In the genomic region with DNA sequence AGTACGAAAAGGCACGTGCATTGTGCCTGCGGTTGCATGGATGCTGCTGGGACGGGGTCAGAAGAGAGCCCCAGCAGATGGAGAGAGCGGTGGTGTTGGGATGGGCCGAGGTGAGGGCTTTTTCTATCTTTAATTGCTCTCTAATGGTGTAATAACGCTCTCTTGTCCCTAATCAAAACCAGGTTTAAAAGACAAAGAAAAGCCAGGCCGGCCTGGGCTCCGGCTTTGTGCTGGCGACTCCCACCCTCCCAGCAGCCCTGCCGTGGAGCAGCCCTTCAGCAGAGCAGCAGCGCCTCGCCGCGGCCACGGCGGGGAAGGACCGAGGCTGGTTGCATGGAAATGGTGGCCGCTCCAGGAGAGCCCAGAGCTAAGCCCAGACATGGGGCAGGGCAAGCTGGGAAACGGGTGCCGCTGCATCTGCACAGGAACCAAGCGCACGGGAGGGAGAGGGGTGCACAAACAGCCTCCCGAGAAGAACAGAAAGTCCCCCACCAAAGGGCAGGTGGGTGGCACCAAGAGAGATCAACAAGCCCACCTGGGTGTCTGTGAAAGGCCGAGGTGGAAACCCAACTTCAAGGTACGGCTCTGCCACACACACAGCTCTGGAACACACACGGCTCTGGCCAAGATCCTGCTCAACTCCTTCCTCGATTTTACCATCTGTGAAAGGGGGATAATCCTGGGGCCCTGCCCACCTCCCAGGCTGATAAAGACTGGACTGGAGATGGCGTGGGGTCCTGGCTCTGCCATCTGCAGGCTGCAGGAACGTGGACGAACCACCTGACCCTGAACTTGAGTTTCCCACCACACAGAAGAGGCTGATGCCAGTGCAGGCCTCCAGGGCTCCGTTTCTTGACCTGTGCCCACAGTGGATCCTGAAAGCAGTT, we compare ENCODE assay signal across 8 cellular contexts. TPM values are rescaled to one million over a fixed set of nuclear protein-coding genes. Genes with fewer than 3 reads are reported as not detected.
DNase-seq lines count a peak whose midpoint lies in the region; ATAC-seq and TF ChIP-seq lines count a peak whose summit lies in the region.

No MANE protein-coding gene starts in this region.

- H3K27ac Mint-ChIP-seq in progenitor cell of endocrine pancreas: peak overlapping the region; percentile 78

- no peak overlapping the region for H3K4me3 ChIP-seq in HUES6 (ENCODE audit: low read depth, low read length)

- intact Hi-C loops in left ventricle myocardium superior (cut with micrococcal nuclease): loop anchor here (2.0 kb wide), 1 partner anchor 193 kb away; no protein-coding TSS in a partner anchor

- H3K27ac ChIP-seq in HUES6 (ENCODE audit: low read depth, low read length) (peak overlapping the region; percentile 16; the same call in 1 of the 2 replicates), angular gyrus (ENCODE audit: low read depth, low read length) (peak overlapping the region; percentile 42)

- H3K36me3 ChIP-seq in HUES6 (ENCODE audit: control insufficient read depth, insufficient read depth, low read length): peaks cover 15% of the 10 kb centered on the region

- DNase-seq in DMS 273 treated with DMSO at 0.1 percent for 48 hours (lab: John Stamatoyannopoulos, UW) (peak; percentile 42), RPMI7951 (ENCODE audit: low read depth) (peak; percentile 59), left ventricle myocardium superior (peak; percentile 92), progenitor cell of endocrine pancreas (ENCODE audit: low spot score, unreplicated experiment) (peak; percentile 90), activated gamma-delta T cell treated with Interleukin-2 at 50 U/mL for 16 hours (no peak)

- H3K36me3 Mint-ChIP-seq in progenitor cell of endocrine pancreas (ENCODE audit: insufficient read depth): peaks cover 4% of the 10 kb centered on the region

- ATAC-seq in GM21381 (IDR thresholded peaks at IDR 0.05; ENCODE audit: unreplicated experiment): peak; percentile 87
- peak; percentile 86 for ATAC-seq in left ventricle myocardium superior

- peaks cover 19% of the 10 kb centered on the region for H3K4me1 ChIP-seq in HUES6 (ENCODE audit: control insufficient read depth, insufficient read depth, low read length)

- H3K27me3 ChIP-seq in HUES6 (ENCODE audit: control insufficient read depth, insufficient read depth, low read length): no peaks in the 10 kb centered on the region

- no peaks in the 10 kb centered on the region for H3K9me3 Mint-ChIP-seq in progenitor cell of endocrine pancreas (ENCODE audit: low read depth)

- no peaks in the 10 kb centered on the region for H3K27me3 Mint-ChIP-seq in progenitor cell of endocrine pancreas

- H3K9me3 ChIP-seq in HUES6 (ENCODE audit: control insufficient read depth, insufficient read depth, low read depth, low read length): no peaks in the 10 kb centered on the region

- peak; percentile 93 for TF ChIP-seq CTCF in progenitor cell of endocrine pancreas (IDR thresholded peaks at IDR 0.05; ENCODE audit: unreplicated experiment)

- H3K4me3 Mint-ChIP-seq in progenitor cell of endocrine pancreas (ENCODE audit: low read depth): no peak overlapping the region

- peaks cover 18% of the 10 kb centered on the region for H3K4me1 Mint-ChIP-seq in progenitor cell of endocrine pancreas (ENCODE audit: low read depth)

- H3K9ac ChIP-seq in HUES6 (ENCODE audit: low read length): peak overlapping the region; percentile 36

RNA-seq across cellular contexts. Expression of gene HS1BP3, which starts 15.0 kb away (rescaled TPM):
- total RNA-seq in RPMI7951 (2014; rRNA removed; shearing (Covaris generic)): 13.9 and 15.9 TPM in 2 replicates
- total RNA-seq in left ventricle myocardium superior: 20.2 TPM
- total RNA-seq in progenitor cell of endocrine pancreas: 15.9 and 16.5 TPM in 2 replicates

RNA-seq across cellular contexts. Expression of gene GDF7, which starts 31.0 kb away (rescaled TPM):
- total RNA-seq in RPMI7951 (2014; rRNA removed; shearing (Covaris generic)): not detected in 2 replicates
- total RNA-seq in left ventricle myocardium superior (0.32 TPM), progenitor cell of endocrine pancreas (0.16 and 0.17 TPM in 2 replicates)
